Comparison of ENCODE assay signal across 23 cellular contexts in the genomic region with DNA sequence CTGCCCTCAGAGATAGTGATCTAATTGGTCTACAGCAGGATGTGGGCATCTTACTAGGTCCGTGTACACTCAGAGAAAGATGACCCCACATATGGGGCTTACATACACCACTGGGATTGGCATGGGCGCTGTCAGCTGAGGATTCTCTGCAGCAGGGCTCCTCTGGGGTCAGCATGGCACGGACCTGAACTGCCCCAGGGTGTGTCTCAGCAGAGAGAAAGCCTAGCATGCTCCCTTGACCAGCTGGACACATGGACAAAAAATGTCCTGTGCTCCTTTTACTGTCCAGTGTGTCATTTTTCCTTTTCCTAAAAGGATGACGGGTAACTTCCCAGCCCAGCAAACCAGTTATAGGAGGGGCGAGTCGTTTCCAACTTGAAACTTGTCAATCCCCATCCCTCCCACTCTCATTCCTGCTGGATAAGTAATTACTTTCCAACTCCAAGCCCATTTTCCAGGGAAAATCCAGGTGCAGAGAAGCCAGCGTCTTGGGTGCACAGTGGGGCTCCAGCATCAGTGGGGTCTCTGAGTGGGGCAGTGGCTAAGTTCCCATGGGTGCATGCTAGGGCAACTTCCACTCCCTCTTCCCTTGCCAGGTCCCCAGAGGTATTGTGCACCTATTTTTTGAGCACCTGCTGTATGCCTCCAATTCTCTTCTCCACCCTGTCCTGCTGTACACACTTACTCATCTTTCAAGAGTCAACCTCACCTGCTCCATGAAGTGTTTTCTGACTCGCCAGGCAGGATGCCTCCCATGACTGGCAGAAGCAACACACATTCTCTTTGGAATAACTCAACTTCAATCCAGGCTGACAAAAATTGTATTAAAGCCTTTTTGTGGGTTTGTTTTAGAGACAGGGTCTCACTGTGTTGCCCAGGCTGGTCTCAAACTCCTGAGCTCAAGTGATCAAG. TPM values are rescaled to one million over a fixed set of nuclear protein-coding genes. Genes with fewer than 3 reads are reported as not detected.
"Had no signal": no experiment of that assay in that cellular context is flagged by ENCODE, and none has a peak within 500 bp of the region (broad histone marks: within the 10 kb centered on the region; RNA-seq: fewer than 3 reads in every experiment).

No MANE protein-coding gene starts in this region.

- FAIRE-seq: colon, frontal cortex, small intestine had no signal

- H3K4me1 ChIP-seq: psoas muscle had no signal

- H3K4me3 ChIP-seq: body of pancreas, dorsolateral prefrontal cortex, lower lobe of right lung, ovary, psoas muscle, stomach had no signal

- H3K27ac ChIP-seq: body of pancreas, dorsolateral prefrontal cortex, lower lobe of right lung, ovary, psoas muscle, stomach had no signal

- H3K27me3 ChIP-seq: body of pancreas, ovary had no signal

- ATAC-seq: body of pancreas, lower lobe of right lung, natural killer cell, psoas muscle, right cardiac atrium had no signal

- DNase-seq: activated CD4-positive, alpha-beta T cell treated with anti-CD3 and anti-CD28 coated beads, Interleukin-2, amount 50 U/mL, for 48 hours; activated naive CD4-positive, alpha-beta T cell treated with Interleukin-2 at 50 U/mL for 16 hours; activated naive CD8-positive, alpha-beta T cell treated with anti-CD3 and anti-CD28 coated beads, Interleukin-2, amount 10 ng/mL, durations not matched to agents 7 days and 5 days; activated T-cell treated with anti-CD3 and anti-CD28 coated beads, Interleukin-2, amount 50 U/mL, for 1 hour; amygdala; body of pancreas; central memory CD4-positive, alpha-beta T cell; dorsolateral prefrontal cortex; erythroblast; head of caudate nucleus; immature natural killer cell; lower lobe of right lung; natural killer cell; ovary; psoas muscle; right cardiac atrium; small intestine; stimulated activated CD4-positive, alpha-beta T cell treated with anti-CD3 and anti-CD28 coated beads, Interleukin-4, amount 100 ng/mL, for 1 hour; stomach; T-helper 2 cell had no signal

- H3K9me3 ChIP-seq: body of pancreas, lower lobe of right lung, ovary, psoas muscle, stomach had no signal

- H3K36me3 ChIP-seq: lower lobe of right lung, ovary, stomach had no signal

RNA-seq across cellular contexts. Expression of gene VSTM5, which starts 5.0 kb away (rescaled TPM):
- total RNA-seq: activated naive CD8-positive, alpha-beta T cell treated with anti-CD3 and anti-CD28 coated beads, Interleukin-2, amount 10 ng/mL, durations not matched to agents 7 days and 5 days; activated T-helper 2 cell treated with anti-CD3 and anti-CD28 coated beads, Interferon-gamma antibody, Interleukin-2, Interleukin-4, amounts not matched to agents 10 μg/mL and 5 μg/mL and 100 μg/mL, durations not matched to agents 14 hours and 24 hours and 36 hours; body of pancreas; lower lobe of right lung; natural killer cell had no signal
- polyA plus RNA-seq: immature natural killer cell had no signal
